ENCODE assay signal across 20 cellular contexts in the genomic region with DNA sequence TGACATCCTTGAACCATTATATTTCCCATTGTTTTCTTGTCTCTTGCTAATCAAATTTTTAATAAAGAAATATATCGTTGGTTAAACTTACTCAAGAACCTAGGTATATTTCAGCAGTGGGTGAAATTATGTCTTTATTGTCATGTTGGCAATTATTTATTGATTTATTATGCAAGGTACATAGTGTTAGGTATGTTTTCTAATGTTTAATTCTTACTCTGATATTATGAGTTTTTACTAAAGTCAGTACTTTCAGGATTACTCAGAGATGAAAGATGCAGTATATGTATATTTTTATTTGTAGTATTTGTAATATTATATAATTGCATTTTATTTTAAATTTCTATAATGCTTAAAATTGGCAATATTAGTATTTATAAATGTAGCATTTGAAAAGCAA. TPM values are rescaled to one million over a fixed set of nuclear protein-coding genes. Genes with fewer than 3 reads are reported as not detected.
DNase-seq lines count a peak whose midpoint lies in the region; FAIRE-seq and TF ChIP-seq lines count a peak whose summit lies in the region.
"Had no signal": no experiment of that assay in that cellular context is flagged by ENCODE, and none has a peak within 500 bp of the region (broad histone marks: within the 10 kb centered on the region; RNA-seq: fewer than 3 reads in every experiment).

No MANE protein-coding gene starts in this region.

- H3K36me3 ChIP-seq in kidney (ENCODE audit: control insufficient read depth in 1 of 2, insufficient read depth in 2 of 2, low read length in 2 of 2) = no peaks in the 10 kb centered on the region
- no peaks in the 10 kb centered on the region for H3K36me3 ChIP-seq in prostate gland
- H3K36me3 ChIP-seq: BE2C had no signal

- peak; percentile 69 for FAIRE-seq in RCC 7860 (lab: Jason Lieb, UNC)
- FAIRE-seq in colon (lab: Jason Lieb, UNC) = peak; percentile 31
- peak; percentile 25 for FAIRE-seq in kidney (lab: Jason Lieb, UNC)
- FAIRE-seq: H54, HepG2 had no signal

- TF ChIP-seq CTCF in kidney (IDR thresholded peaks at IDR 0.05; ENCODE audit: borderline replicate concordance, extremely low read depth, insufficient read depth) (no peak), prostate gland (IDR thresholded peaks at IDR 0.05) (no peak)

- H3K4me3 ChIP-seq in kidney (ENCODE audit: low read length in 2 of 2) = no peak overlapping the region
- no peak overlapping the region for H3K4me3 ChIP-seq in prostate gland
- H3K4me3 ChIP-seq: GM23338 had no signal

- 92% methylated on average over 1 of the region's 1 CpG for WGBS in prostate gland

- no peaks in the 10 kb centered on the region for H3K4me1 ChIP-seq in kidney (ENCODE audit: control insufficient read depth in 1 of 2, insufficient read depth in 1 of 2, low read depth in 1 of 2, low read length in 2 of 2)
- H3K4me1 ChIP-seq in prostate gland (replicated peaks) = no peaks in the 10 kb centered on the region
- H3K4me1 ChIP-seq: BE2C had no signal

- no peaks in the 10 kb centered on the region for H3K9me3 ChIP-seq in kidney (ENCODE audit: control insufficient read depth in 1 of 2, low read length in 2 of 2)
- H3K9me3 ChIP-seq in prostate gland = no peaks in the 10 kb centered on the region
- H3K9me3 ChIP-seq: BE2C had no signal

- TF ChIP-seq POLR2A in prostate gland (IDR thresholded peaks at IDR 0.05) = no peak

- H3K27me3 ChIP-seq in prostate gland (replicated peaks; ENCODE audit: insufficient read depth) = no peaks in the 10 kb centered on the region
- H3K27me3 ChIP-seq: BE2C had no signal

- H3K27ac ChIP-seq in kidney (ENCODE audit: low read depth in 2 of 2, low read length in 2 of 2) (no peak overlapping the region), prostate gland (no peak overlapping the region)

- DNase-seq in RCC 7860 (ENCODE audit: low spot score) = no peak
- DNase-seq in kidney = no peak
- DNase-seq in DMS79 treated with DMSO at 0.1 percent for 48 hours (lab: John Stamatoyannopoulos, UW) = no peak
- no peak for DNase-seq in HuH-7 (ENCODE audit: low spot score)
- DNase-seq in prostate gland (ENCODE audit: low spot score) = no peak
- DNase-seq: ACHN; BE2C; C1 segment of cervical spinal cord; CD4-positive, CD25-positive, alpha-beta regulatory T cell; CD8-positive, alpha-beta memory T cell; COR-L47; DMS 273 treated with DMSO at 0.1 percent for 48 hours; DMS53; GDM1; HCEC 1CT; HFFc6 had no signal

- intact Hi-C loops in kidney (cut with DNase I) (no loop called here), prostate gland (cut with DNase I) (no loop called here)

- no peak overlapping the region for H3K9ac ChIP-seq in kidney (ENCODE audit: low read length in 2 of 2)

RNA-seq across cellular contexts. Expression of a gene that starts 46.9 kb away (rescaled TPM):
- total RNA-seq in kidney (41.0 TPM), prostate gland (10 to 100 TPM; 25.1 to 43.1 TPM)
- 55.8 TPM for polyA plus RNA-seq in kidney (ENCODE audit: insufficient read depth, low read depth, low replicate concordance)
